ENCODE assay signal across 1 cellular context in genomic region chr10:119080521-119081259, GRCh38.
TF ChIP-seq lines count a peak whose summit lies in the region.

Gene EIF3A, minus strand, starts transcription at chr10:119080817. Its CDS starts 141 bp downstream, at chr10:119080676.

TF ChIP-seq in K562, 482 proteins besides CTCF, POLR2A, EP300 and RAD21 (continued from another document and continues in another):
- TF ChIP-seq ZNF592 (IDR thresholded peaks at IDR 0.05) (peak; percentile 52; the same call in 1 of the 2 replicates), SREBF1 (IDR thresholded peaks at IDR 0.05; ENCODE audit: borderline replicate concordance, low read depth, low read length) (no peak), MED1 (CRISPR knock-in tag; IDR thresholded peaks at IDR 0.05; ENCODE audit: borderline replicate concordance) (no peak), MITF (IDR thresholded peaks at IDR 0.05) (peak; percentile 50; the same call in 1 of the 2 replicates), FOXA1 (IDR thresholded peaks at IDR 0.05; ENCODE audit: borderline replicate concordance) (no peak), ZNF77 (CRISPR knock-in tag; IDR thresholded peaks at IDR 0.05) (no peak), EZH2 (IDR thresholded peaks at IDR 0.05; ENCODE audit: borderline replicate concordance, low read depth, low read length) (no peak), ZNF766 (CRISPR knock-in tag; conservative IDR thresholded peaks at IDR 0.05) (peak; percentile 67; the same call in 1 of the 2 replicates), FOS (IDR thresholded peaks at IDR 0.05; ENCODE audit: extremely low read depth, insufficient read length) (no peak), MAFG (tag; conservative IDR thresholded peaks at IDR 0.05) (peak; percentile 46), LARP7 (IDR thresholded peaks at IDR 0.05) (0 out of 2 replicates have a peak, but pooled peaks have one; percentile 20), NFYB (IDR thresholded peaks at IDR 0.05; ENCODE audit: extremely low read depth, insufficient read length) (no peak), E4F1 (CRISPR knock-in tag; IDR thresholded peaks at IDR 0.05; ENCODE audit: borderline replicate concordance) (no peak), ZNF174 (CRISPR knock-in tag; IDR thresholded peaks at IDR 0.05) (no peak), ARHGAP35 (IDR thresholded peaks at IDR 0.05; ENCODE audit: partially characterized antibody) (no peak), RBM39 (optimal IDR thresholded peaks at IDR 0.05; ENCODE audit: low read depth, low read length) (no peak), NCOA6 (IDR thresholded peaks at IDR 0.05) (peak; percentile 95), TEAD2 (tag; IDR thresholded peaks at IDR 0.05) (no peak), FOXK1 (CRISPR knock-in tag; IDR thresholded peaks at IDR 0.05; ENCODE audit: borderline replicate concordance) (0 out of 2 replicates have a peak, but pooled peaks have one; percentile 17), PTBP1 (IDR thresholded peaks at IDR 0.05; ENCODE audit: low read depth, low read length) (no peak), ZBTB1 (CRISPR knock-in tag; IDR thresholded peaks at IDR 0.05; ENCODE audit: borderline replicate concordance, low read depth) (no peak), ZNF398 (CRISPR knock-in tag; IDR thresholded peaks at IDR 0.05) (no peak), ZNF75A (CRISPR knock-in tag; IDR thresholded peaks at IDR 0.05) (no peak), HNRNPLL (IDR thresholded peaks at IDR 0.05; ENCODE audit: low read depth, low read length, poor library complexity, severe bottlenecking) (peak; percentile 32), RBM25 (IDR thresholded peaks at IDR 0.05; ENCODE audit: low read depth, low read length, severe bottlenecking) (no peak), KDM5B (IDR thresholded peaks at IDR 0.05; ENCODE audit: insufficient replicate concordance, low read depth, low read length) (peak; percentile 82), NFXL1 (CRISPR knock-in tag; IDR thresholded peaks at IDR 0.05) (no peak), NR2C1 (IDR thresholded peaks at IDR 0.05) (no peak), NR2C1 (tag; IDR thresholded peaks at IDR 0.05) (no peak), MAZ (CRISPR knock-in tag; conservative IDR thresholded peaks at IDR 0.05 in 1 of 2, IDR thresholded peaks at IDR 0.05 in 1 of 2) (no peak; a peak in 1 of 4 replicates), MTF1 (CRISPR knock-in tag; IDR thresholded peaks at IDR 0.05; ENCODE audit: borderline replicate concordance) (no peak), NFRKB (IDR thresholded peaks at IDR 0.05; ENCODE audit: low read depth) (peak; percentile 31; the same call in 1 of the 2 replicates), NRF1 (conservative IDR thresholded peaks at IDR 0.05 in 1 of 2, IDR thresholded peaks at IDR 0.05 in 1 of 2) (peak; percentile 90 to 92), NFIX (CRISPR knock-in tag; IDR thresholded peaks at IDR 0.05; ENCODE audit: low read depth) (no peak), KLF10 (CRISPR knock-in tag; IDR thresholded peaks at IDR 0.05) (no peak), BHLHE40 (IDR thresholded peaks at IDR 0.05; ENCODE audit: low read length) (peak; percentile 76)
- TF ChIP-seq, protein P1, sequence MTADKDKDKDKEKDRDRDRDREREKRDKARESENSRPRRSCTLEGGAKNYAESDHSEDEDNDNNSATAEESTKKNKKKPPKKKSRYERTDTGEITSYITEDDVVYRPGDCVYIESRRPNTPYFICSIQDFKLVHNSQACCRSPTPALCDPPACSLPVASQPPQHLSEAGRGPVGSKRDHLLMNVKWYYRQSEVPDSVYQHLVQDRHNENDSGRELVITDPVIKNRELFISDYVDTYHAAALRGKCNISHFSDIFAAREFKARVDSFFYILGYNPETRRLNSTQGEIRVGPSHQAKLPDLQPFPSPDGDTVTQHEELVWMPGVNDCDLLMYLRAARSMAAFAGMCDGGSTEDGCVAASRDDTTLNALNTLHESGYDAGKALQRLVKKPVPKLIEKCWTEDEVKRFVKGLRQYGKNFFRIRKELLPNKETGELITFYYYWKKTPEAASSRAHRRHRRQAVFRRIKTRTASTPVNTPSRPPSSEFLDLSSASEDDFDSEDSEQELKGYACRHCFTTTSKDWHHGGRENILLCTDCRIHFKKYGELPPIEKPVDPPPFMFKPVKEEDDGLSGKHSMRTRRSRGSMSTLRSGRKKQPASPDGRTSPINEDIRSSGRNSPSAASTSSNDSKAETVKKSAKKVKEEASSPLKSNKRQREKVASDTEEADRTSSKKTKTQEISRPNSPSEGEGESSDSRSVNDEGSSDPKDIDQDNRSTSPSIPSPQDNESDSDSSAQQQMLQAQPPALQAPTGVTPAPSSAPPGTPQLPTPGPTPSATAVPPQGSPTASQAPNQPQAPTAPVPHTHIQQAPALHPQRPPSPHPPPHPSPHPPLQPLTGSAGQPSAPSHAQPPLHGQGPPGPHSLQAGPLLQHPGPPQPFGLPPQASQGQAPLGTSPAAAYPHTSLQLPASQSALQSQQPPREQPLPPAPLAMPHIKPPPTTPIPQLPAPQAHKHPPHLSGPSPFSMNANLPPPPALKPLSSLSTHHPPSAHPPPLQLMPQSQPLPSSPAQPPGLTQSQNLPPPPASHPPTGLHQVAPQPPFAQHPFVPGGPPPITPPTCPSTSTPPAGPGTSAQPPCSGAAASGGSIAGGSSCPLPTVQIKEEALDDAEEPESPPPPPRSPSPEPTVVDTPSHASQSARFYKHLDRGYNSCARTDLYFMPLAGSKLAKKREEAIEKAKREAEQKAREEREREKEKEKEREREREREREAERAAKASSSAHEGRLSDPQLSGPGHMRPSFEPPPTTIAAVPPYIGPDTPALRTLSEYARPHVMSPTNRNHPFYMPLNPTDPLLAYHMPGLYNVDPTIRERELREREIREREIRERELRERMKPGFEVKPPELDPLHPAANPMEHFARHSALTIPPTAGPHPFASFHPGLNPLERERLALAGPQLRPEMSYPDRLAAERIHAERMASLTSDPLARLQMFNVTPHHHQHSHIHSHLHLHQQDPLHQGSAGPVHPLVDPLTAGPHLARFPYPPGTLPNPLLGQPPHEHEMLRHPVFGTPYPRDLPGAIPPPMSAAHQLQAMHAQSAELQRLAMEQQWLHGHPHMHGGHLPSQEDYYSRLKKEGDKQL (CRISPR knock-in tag; IDR thresholded peaks at IDR 0.05; ENCODE audit: borderline replicate concordance): no peak
- TF ChIP-seq, protein P2, sequence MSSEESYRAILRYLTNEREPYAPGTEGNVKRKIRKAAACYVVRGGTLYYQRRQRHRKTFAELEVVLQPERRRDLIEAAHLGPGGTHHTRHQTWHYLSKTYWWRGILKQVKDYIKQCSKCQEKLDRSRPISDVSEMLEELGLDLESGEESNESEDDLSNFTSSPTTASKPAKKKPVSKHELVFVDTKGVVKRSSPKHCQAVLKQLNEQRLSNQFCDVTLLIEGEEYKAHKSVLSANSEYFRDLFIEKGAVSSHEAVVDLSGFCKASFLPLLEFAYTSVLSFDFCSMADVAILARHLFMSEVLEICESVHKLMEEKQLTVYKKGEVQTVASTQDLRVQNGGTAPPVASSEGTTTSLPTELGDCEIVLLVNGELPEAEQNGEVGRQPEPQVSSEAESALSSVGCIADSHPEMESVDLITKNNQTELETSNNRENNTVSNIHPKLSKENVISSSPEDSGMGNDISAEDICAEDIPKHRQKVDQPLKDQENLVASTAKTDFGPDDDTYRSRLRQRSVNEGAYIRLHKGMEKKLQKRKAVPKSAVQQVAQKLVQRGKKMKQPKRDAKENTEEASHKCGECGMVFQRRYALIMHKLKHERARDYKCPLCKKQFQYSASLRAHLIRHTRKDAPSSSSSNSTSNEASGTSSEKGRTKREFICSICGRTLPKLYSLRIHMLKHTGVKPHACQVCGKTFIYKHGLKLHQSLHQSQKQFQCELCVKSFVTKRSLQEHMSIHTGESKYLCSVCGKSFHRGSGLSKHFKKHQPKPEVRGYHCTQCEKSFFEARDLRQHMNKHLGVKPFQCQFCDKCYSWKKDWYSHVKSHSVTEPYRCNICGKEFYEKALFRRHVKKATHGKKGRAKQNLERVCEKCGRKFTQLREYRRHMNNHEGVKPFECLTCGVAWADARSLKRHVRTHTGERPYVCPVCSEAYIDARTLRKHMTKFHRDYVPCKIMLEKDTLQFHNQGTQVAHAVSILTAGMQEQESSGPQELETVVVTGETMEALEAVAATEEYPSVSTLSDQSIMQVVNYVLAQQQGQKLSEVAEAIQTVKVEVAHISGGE (CRISPR knock-in tag; IDR thresholded peaks at IDR 0.05): peak in 1 of 3 experiments; percentile 57; a peak in 2 of 6 replicates
- TF ChIP-seq, protein P3, sequence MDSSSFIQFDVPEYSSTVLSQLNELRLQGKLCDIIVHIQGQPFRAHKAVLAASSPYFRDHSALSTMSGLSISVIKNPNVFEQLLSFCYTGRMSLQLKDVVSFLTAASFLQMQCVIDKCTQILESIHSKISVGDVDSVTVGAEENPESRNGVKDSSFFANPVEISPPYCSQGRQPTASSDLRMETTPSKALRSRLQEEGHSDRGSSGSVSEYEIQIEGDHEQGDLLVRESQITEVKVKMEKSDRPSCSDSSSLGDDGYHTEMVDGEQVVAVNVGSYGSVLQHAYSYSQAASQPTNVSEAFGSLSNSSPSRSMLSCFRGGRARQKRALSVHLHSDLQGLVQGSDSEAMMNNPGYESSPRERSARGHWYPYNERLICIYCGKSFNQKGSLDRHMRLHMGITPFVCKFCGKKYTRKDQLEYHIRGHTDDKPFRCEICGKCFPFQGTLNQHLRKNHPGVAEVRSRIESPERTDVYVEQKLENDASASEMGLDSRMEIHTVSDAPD (CRISPR knock-in tag; IDR thresholded peaks at IDR 0.05): no peak
- TF ChIP-seq, protein P4, sequence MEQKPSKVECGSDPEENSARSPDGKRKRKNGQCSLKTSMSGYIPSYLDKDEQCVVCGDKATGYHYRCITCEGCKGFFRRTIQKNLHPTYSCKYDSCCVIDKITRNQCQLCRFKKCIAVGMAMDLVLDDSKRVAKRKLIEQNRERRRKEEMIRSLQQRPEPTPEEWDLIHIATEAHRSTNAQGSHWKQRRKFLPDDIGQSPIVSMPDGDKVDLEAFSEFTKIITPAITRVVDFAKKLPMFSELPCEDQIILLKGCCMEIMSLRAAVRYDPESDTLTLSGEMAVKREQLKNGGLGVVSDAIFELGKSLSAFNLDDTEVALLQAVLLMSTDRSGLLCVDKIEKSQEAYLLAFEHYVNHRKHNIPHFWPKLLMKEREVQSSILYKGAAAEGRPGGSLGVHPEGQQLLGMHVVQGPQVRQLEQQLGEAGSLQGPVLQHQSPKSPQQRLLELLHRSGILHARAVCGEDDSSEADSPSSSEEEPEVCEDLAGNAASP (IDR thresholded peaks at IDR 0.05): no peak
